In the genomic region with DNA sequence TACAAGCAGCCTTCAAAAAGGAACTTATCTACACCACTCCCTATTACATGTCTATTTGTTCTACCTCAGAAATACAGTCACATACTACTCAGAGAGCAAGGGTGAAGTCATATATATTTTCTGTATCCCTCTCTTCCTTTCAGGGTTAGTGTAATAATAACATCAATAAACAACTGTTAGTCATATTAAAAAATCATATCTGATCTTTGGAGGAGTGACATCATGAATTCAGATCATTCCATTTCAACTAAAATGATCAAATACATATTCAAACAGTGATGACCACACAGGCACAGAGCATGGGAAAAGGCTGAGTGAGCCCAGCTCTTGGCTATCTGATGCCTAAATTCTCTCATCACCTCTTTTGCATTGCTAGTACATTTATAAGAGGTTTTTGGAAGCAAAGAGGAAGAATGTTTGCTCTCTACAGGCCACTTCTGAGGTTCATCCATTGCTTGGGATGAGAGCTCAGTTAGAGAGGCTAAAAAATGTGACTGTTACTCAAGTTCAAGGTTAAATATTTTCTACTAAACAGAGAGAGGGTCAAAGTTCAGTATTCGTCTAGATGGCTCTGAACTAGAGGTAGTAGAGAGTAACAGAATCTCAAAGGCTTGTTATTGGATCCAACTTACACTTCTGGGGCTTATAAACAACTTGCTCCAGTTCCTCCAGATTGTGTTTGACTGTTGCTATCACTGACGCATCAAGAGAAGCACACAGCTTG, we compare ENCODE assay signal across 21 cellular contexts. TPM values are rescaled to one million over a fixed set of nuclear protein-coding genes. Genes with fewer than 3 reads are reported as not detected.
A peak's percentile ranks its signal among the peaks of the same experiment; 100 is the strongest.
DNase-seq lines count a peak whose midpoint lies in the region; ATAC-seq and TF ChIP-seq lines count a peak whose summit lies in the region.
"Had no signal": no experiment of that assay in that cellular context is flagged by ENCODE, and none has a peak within 500 bp of the region (broad histone marks: within the 10 kb centered on the region; RNA-seq: fewer than 3 reads in every experiment).

No MANE protein-coding gene starts in this region.

- DNase-seq in CD8-positive, alpha-beta T cell = no peak
- DNase-seq in SJCRH30 (peak in 1 of 2 experiments; percentile 9), fibroblast of mammary gland (ENCODE audit: low read depth) (peak; percentile 10), progenitor cell of endocrine pancreas (ENCODE audit: low spot score, unreplicated experiment) (no peak), prostate gland (ENCODE audit: low spot score) (no peak)
- DNase-seq: activated CD4-positive, alpha-beta T cell treated with anti-CD3 and anti-CD28 coated beads, Interleukin-2, amount 50 U/mL, for 1 hour; activated naive CD4-positive, alpha-beta T cell treated with anti-CD3 and anti-CD28 coated beads, Interleukin-2, amount 10 ng/mL, durations not matched to agents 7 days and 5 days; BE2C; dermis blood vessel endothelial cell; GF-D8; H7; mucosa of descending colon; NCI-H748 treated with DMSO at 0.1 percent for 48 hours; SHP77 treated with DMSO at 0.1 percent for 48 hours; T-helper 1 cell had no signal

- ATAC-seq in CD8-positive, alpha-beta T cell = no peak
- no peak for ATAC-seq in HG03439 (IDR thresholded peaks at IDR 0.05; ENCODE audit: unreplicated experiment)
- no peak for ATAC-seq in GM18909 (IDR thresholded peaks at IDR 0.05; ENCODE audit: poor library complexity, unreplicated experiment)
- ATAC-seq: GM12878, mucosa of descending colon had no signal

- peaks cover 40% of the 10 kb centered on the region for H3K36me3 ChIP-seq in CD8-positive, alpha-beta T cell (ENCODE audit: insufficient read depth, low read length)
- peaks cover 6% of the 10 kb centered on the region for H3K36me3 ChIP-seq in SJCRH30
- H3K36me3 ChIP-seq in prostate gland = peaks cover 0 to 6% of the 10 kb centered on the region in 2 donors
- H3K36me3 ChIP-seq: BE2C had no signal

- no peaks in the 10 kb centered on the region for H3K4me1 ChIP-seq in CD8-positive, alpha-beta T cell (ENCODE audit: insufficient read depth, low read length)
- H3K4me1 ChIP-seq in SJCRH30 = peaks cover 29% of the 10 kb centered on the region
- H3K4me1 ChIP-seq in prostate gland (replicated peaks) = no peaks in the 10 kb centered on the region
- H3K4me1 ChIP-seq: BE2C had no signal

- intact Hi-C loops in CD8-positive, alpha-beta T cell (cut with DNase I, micrococcal nuclease) = no loop called here
- intact Hi-C loops in prostate gland (cut with DNase I) = no loop called here

- H3K36me3 Mint-ChIP-seq in CD8-positive, alpha-beta T cell = peaks cover 87% of the 10 kb centered on the region
- peaks cover 24% of the 10 kb centered on the region for H3K36me3 Mint-ChIP-seq in progenitor cell of endocrine pancreas (ENCODE audit: insufficient read depth)

- CTCF ChIA-PET in CD8-positive, alpha-beta T cell (lab: Charles Lee) = no interaction called here

- H3K4me3 Mint-ChIP-seq in CD8-positive, alpha-beta T cell = no peak overlapping the region
- H3K4me3 Mint-ChIP-seq in progenitor cell of endocrine pancreas (ENCODE audit: low read depth) = no peak overlapping the region
- H3K4me3 Mint-ChIP-seq: activated naive CD4-positive, alpha-beta T cell treated with anti-CD3 and anti-CD28 coated beads, Interleukin-2, amount 10 ng/mL, durations not matched to agents 7 days and 5 days; brain had no signal

- no peak for TF ChIP-seq CTCF in CD8-positive, alpha-beta T cell (IDR thresholded peaks at IDR 0.05)
- no peak for TF ChIP-seq CTCF in fibroblast of mammary gland (conservative IDR thresholded peaks at IDR 0.05; ENCODE audit: control insufficient read depth, insufficient read depth, low read depth, low read length)
- no peak for TF ChIP-seq CTCF in progenitor cell of endocrine pancreas (IDR thresholded peaks at IDR 0.05; ENCODE audit: unreplicated experiment)
- no peak for TF ChIP-seq CTCF in prostate gland (IDR thresholded peaks at IDR 0.05)

- peak overlapping the region; percentile 25 for H3K27ac Mint-ChIP-seq in CD8-positive, alpha-beta T cell
- H3K27ac Mint-ChIP-seq in progenitor cell of endocrine pancreas = peak overlapping the region; percentile 3
- H3K27ac Mint-ChIP-seq: activated naive CD4-positive, alpha-beta T cell treated with anti-CD3 and anti-CD28 coated beads, Interleukin-2, amount 10 ng/mL, durations not matched to agents 7 days and 5 days had no signal

- no peaks in the 10 kb centered on the region for H3K9me3 ChIP-seq in CD8-positive, alpha-beta T cell (ENCODE audit: low read length)
- H3K9me3 ChIP-seq in SJCRH30 (replicated peaks) = no peaks in the 10 kb centered on the region
- no peaks in the 10 kb centered on the region for H3K9me3 ChIP-seq in prostate gland
- H3K9me3 ChIP-seq: BE2C, mucosa of descending colon, neutrophil, thoracic aorta had no signal

- TF ChIP-seq POLR2A in prostate gland (IDR thresholded peaks at IDR 0.05) = no peak

- H3K9me3 Mint-ChIP-seq in CD8-positive, alpha-beta T cell = no peaks in the 10 kb centered on the region
- H3K9me3 Mint-ChIP-seq in progenitor cell of endocrine pancreas (ENCODE audit: low read depth) = no peaks in the 10 kb centered on the region
- H3K9me3 Mint-ChIP-seq: activated naive CD4-positive, alpha-beta T cell treated with anti-CD3 and anti-CD28 coated beads, Interleukin-2, amount 10 ng/mL, durations not matched to agents 7 days and 5 days; brain had no signal

- WGBS in prostate gland = 89% methylated on average over 2 of the region's 2 CpGs

- no peaks in the 10 kb centered on the region for H3K27me3 ChIP-seq in CD8-positive, alpha-beta T cell (ENCODE audit: insufficient read depth, low read length)
- H3K27me3 ChIP-seq in SJCRH30 (no peaks in the 10 kb centered on the region), prostate gland (replicated peaks; ENCODE audit: insufficient read depth) (no peaks in the 10 kb centered on the region)
- H3K27me3 ChIP-seq: neutrophil had no signal

- POLR2A ChIA-PET in CD8-positive, alpha-beta T cell (lab: Charles Lee) = no interaction called here

- H3K4me1 Mint-ChIP-seq in CD8-positive, alpha-beta T cell (ENCODE audit: low read depth) = no peaks in the 10 kb centered on the region
- peaks cover 1% of the 10 kb centered on the region for H3K4me1 Mint-ChIP-seq in progenitor cell of endocrine pancreas (ENCODE audit: low read depth)
- H3K4me1 Mint-ChIP-seq: activated naive CD4-positive, alpha-beta T cell treated with anti-CD3 and anti-CD28 coated beads, Interleukin-2, amount 10 ng/mL, durations not matched to agents 7 days and 5 days had no signal

- no peak overlapping the region for H3K4me3 ChIP-seq in CD8-positive, alpha-beta T cell (ENCODE audit: low read depth, low read length)
- no peak overlapping the region for H3K4me3 ChIP-seq in SJCRH30
- H3K4me3 ChIP-seq in fibroblast of mammary gland (ENCODE audit: control insufficient read depth, low read depth, low read length) = no peak overlapping the region
- no peak overlapping the region for H3K4me3 ChIP-seq in prostate gland
- H3K4me3 ChIP-seq: GM12878, mucosa of descending colon, thoracic aorta had no signal

- H3K27ac ChIP-seq in CD8-positive, alpha-beta T cell (ENCODE audit: low read depth, low read length) = no peak overlapping the region
- peak overlapping the region; percentile 82 for H3K27ac ChIP-seq in SJCRH30
- no peak overlapping the region for H3K27ac ChIP-seq in prostate gland
- H3K27ac ChIP-seq: neutrophil, thoracic aorta had no signal

- H3K27me3 Mint-ChIP-seq in CD8-positive, alpha-beta T cell (ENCODE audit: low read depth) = no peaks in the 10 kb centered on the region
- no peaks in the 10 kb centered on the region for H3K27me3 Mint-ChIP-seq in progenitor cell of endocrine pancreas
- H3K27me3 Mint-ChIP-seq: activated naive CD4-positive, alpha-beta T cell treated with anti-CD3 and anti-CD28 coated beads, Interleukin-2, amount 10 ng/mL, durations not matched to agents 7 days and 5 days; brain had no signal

RNA-seq across cellular contexts. Expression of a gene that starts 39.0 kb away (rescaled TPM):
- 1 to 10 TPM; 3.4 to 3.9 TPM for total RNA-seq in CD8-positive, alpha-beta T cell
- total RNA-seq in SJCRH30 (2014; rRNA removed; shearing (Covaris generic)) = 4.2 and 4.4 TPM in 2 replicates
- total RNA-seq in progenitor cell of endocrine pancreas (9.3 and 10.7 TPM in 2 replicates), prostate gland (1 to 10 TPM; 8.2 to 9.5 TPM)
